In the genomic region with DNA sequence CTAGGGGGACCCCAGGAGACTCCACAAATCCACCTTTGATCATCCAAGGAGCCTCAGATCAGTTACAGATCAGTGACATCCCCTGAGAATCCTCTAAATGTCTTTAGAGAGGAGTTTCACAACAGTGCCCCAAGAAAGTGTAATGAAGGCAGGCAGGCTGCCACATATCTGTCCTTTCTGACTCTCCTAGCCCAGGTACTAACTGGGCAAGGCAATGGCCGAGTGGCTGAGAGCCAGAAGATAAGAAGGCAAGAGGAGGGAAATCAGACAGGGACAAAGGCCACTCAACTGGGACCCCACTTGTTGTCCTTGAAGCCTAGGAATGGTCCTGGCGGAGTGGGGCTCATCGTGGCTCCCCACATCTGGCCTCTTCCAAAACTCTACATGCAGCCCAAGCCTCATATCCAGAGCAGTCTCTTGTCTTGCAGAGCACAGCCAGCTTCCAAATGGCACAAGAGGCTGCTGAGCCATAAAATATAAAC, we compare ENCODE assay signal across 1 cellular context.
TF ChIP-seq lines count a peak whose summit lies in the region.

No MANE protein-coding gene starts in this region.

TF ChIP-seq in HepG2, 621 proteins besides CTCF, POLR2A, EP300 and RAD21:
- TF ChIP-seq, protein P1, sequence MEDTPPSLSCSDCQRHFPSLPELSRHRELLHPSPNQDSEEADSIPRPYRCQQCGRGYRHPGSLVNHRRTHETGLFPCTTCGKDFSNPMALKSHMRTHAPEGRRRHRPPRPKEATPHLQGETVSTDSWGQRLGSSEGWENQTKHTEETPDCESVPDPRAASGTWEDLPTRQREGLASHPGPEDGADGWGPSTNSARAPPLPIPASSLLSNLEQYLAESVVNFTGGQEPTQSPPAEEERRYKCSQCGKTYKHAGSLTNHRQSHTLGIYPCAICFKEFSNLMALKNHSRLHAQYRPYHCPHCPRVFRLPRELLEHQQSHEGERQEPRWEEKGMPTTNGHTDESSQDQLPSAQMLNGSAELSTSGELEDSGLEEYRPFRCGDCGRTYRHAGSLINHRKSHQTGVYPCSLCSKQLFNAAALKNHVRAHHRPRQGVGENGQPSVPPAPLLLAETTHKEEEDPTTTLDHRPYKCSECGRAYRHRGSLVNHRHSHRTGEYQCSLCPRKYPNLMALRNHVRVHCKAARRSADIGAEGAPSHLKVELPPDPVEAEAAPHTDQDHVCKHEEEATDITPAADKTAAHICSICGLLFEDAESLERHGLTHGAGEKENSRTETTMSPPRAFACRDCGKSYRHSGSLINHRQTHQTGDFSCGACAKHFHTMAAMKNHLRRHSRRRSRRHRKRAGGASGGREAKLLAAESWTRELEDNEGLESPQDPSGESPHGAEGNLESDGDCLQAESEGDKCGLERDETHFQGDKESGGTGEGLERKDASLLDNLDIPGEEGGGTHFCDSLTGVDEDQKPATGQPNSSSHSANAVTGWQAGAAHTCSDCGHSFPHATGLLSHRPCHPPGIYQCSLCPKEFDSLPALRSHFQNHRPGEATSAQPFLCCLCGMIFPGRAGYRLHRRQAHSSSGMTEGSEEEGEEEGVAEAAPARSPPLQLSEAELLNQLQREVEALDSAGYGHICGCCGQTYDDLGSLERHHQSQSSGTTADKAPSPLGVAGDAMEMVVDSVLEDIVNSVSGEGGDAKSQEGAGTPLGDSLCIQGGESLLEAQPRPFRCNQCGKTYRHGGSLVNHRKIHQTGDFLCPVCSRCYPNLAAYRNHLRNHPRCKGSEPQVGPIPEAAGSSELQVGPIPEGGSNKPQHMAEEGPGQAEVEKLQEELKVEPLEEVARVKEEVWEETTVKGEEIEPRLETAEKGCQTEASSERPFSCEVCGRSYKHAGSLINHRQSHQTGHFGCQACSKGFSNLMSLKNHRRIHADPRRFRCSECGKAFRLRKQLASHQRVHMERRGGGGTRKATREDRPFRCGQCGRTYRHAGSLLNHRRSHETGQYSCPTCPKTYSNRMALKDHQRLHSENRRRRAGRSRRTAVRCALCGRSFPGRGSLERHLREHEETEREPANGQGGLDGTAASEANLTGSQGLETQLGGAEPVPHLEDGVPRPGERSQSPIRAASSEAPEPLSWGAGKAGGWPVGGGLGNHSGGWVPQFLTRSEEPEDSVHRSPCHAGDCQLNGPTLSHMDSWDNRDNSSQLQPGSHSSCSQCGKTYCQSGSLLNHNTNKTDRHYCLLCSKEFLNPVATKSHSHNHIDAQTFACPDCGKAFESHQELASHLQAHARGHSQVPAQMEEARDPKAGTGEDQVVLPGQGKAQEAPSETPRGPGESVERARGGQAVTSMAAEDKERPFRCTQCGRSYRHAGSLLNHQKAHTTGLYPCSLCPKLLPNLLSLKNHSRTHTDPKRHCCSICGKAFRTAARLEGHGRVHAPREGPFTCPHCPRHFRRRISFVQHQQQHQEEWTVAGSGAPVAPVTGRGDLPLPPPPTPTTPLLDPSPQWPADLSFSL (CRISPR knock-in tag; IDR thresholded peaks at IDR 0.05): no peak
- TF ChIP-seq ZNF230 (CRISPR knock-in tag; IDR thresholded peaks at IDR 0.05): 0 out of 2 replicates have a peak, but pooled peaks have one; percentile 39
